8 cellular contexts compared by ENCODE assay signal in the genomic region with DNA sequence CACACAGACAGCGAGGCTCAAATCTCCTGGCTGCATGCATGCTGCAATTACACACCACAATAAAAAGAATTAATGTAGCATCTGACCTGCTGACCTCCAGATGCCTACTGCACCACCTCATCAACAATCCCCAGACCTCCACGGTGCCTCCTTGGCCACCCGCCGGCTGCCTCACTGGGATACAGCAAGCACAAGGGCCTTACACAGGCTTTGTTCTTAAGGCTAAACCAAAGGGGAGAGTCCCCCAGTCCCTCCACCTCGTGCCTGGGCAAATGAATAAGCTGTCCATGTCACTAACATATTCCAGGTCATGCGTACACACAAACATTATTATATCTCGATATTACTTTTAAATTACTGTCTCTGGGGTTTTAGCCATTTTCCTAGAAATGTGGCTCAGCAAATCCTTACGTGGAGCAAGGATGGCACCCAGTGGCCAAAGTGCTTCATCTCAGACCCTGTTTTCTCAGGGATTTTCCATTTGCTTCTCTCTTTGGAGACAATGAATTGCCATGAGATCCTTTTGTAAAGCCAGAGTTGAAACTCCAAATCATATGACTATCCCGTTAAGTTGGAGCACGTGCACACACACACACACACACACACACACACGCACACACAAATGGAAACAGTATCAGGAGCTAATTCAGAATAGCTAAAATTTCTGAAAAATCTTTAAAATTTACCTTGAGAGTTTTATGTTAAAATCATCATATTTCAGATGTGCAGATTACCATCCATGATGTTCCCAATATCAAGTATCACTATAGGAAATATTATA.
DNase-seq lines count a peak whose midpoint lies in the region; ATAC-seq and TF ChIP-seq lines count a peak whose summit lies in the region.

No MANE protein-coding gene starts in this region.

- ATAC-seq in DND-41 (ENCODE audit: insufficient read depth, low read depth): no peak
- no peak for ATAC-seq in HG03378 (IDR thresholded peaks at IDR 0.05; ENCODE audit: unreplicated experiment)
- no peak for ATAC-seq in HG02884 (IDR thresholded peaks at IDR 0.05; ENCODE audit: unreplicated experiment)

- WGBS in transverse colon (ENCODE audit: low coverage in 1 of 2), 2 donors: 52 to 57% methylated on average over 5 to 11 of the region's 11 CpGs

- H3K79me2 ChIP-seq in DND-41 (ENCODE audit: insufficient read depth, low read length): no peaks in the 10 kb centered on the region

- peaks cover 35% of the 10 kb centered on the region for H3K4me1 ChIP-seq in DND-41 (ENCODE audit: insufficient read depth, low read length)
- peaks cover 0 to 16% (median 1%) of the 10 kb centered on the region in 4 donors for H3K4me1 ChIP-seq in transverse colon

- in situ Hi-C loops in transverse colon (cut with MboI; ENCODE audit: low pct_ligation_motif_present in 1 of 4, low pct_unique_long_range_greater_than_20kb in 1 of 4, low sequenced_read_pairs in 3 of 4): loop anchor here in 2 of 4 donors (10.0 to 25.0 kb wide), 2 partner anchors 424 to 596 kb away; no protein-coding TSS in a partner anchor

- TF ChIP-seq POLR2A in transverse colon (IDR thresholded peaks at IDR 0.05): no peak

- no peaks in the 10 kb centered on the region for H3K27me3 ChIP-seq in DND-41 (ENCODE audit: insufficient read depth, low read length, poor library complexity)
- no peaks in the 10 kb centered on the region for H3K27me3 ChIP-seq in transverse colon

- H3K36me3 ChIP-seq in DND-41 (ENCODE audit: insufficient read depth, low read length) (no peaks in the 10 kb centered on the region), transverse colon (no peaks in the 10 kb centered on the region)

- TF ChIP-seq CTCF in DND-41 (IDR thresholded peaks at IDR 0.05; ENCODE audit: borderline replicate concordance, extremely low read depth, low read length, poor library complexity, severe bottlenecking): peak; percentile 58
- TF ChIP-seq CTCF in transverse colon (IDR thresholded peaks at IDR 0.05): peak; percentile 26 to 46 (median 29)

- H3K9me3 ChIP-seq in DND-41 (ENCODE audit: insufficient read depth, low read length, severe bottlenecking): no peaks in the 10 kb centered on the region
- H3K9me3 ChIP-seq in transverse colon: no peaks in the 10 kb centered on the region

- H2AFZ ChIP-seq in DND-41 (ENCODE audit: low read depth, low read length): no peak overlapping the region

- intact Hi-C loops in transverse colon (cut with DNase I; ENCODE audit: low total_unique reads): no loop called here

- H3K27ac ChIP-seq in DND-41 (ENCODE audit: low read length) (no peak overlapping the region), transverse colon (no peak overlapping the region)

- H3K4me3 ChIP-seq in DND-41 (ENCODE audit: low read depth in 1 of 2, low read length in 2 of 2) (no peak overlapping the region), transverse colon (no peak overlapping the region)

- H3K4me2 ChIP-seq in DND-41 (ENCODE audit: insufficient read depth, low read length): no peak overlapping the region

- DNase-seq in DND-41 (peak; percentile 23), NCI-H1105 (lab: John Stamatoyannopoulos, UW) (peak; percentile 13), anterior cingulate cortex (lab: John Stamatoyannopoulos, UW) (peak in 49 of 58 donors; percentile 1 to 69 (median 27)), iris pigment epithelial cell (ENCODE audit: low read depth) (peak; percentile 47), transverse colon (peak; percentile 13), NCI-H2029 (lab: John Stamatoyannopoulos, UW) (no peak)

- no peaks in the 10 kb centered on the region for H4K20me1 ChIP-seq in DND-41 (ENCODE audit: insufficient read depth, low read length)

- H3K9ac ChIP-seq in DND-41 (ENCODE audit: low read depth, low read length): no peak overlapping the region

- TF ChIP-seq EP300 in transverse colon (IDR thresholded peaks at IDR 0.05; ENCODE audit: low read depth): no peak
